In the genomic region with DNA sequence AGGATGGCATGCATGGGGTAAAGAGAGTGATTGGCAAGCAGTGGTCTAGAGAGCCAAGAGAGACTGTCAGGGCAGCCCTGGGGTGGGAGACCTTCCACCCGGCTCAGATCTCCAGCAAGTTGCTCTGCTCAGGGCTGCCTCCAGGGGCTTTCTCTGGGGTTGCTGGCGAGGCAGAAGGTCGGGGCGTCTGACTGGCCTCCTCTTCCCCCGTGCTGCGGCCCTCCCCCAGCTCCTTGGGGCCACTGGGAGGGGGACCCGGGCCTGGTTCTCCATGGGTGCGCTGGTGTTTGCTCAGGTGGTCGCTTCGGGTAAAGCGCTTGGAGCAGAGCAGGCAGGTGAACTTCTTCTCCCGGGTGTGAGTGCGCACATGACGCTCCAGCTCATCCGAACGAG, we compare ENCODE assay signal across 21 cellular contexts. TPM values are rescaled to one million over a fixed set of nuclear protein-coding genes. Genes with fewer than 3 reads are reported as not detected.
DNase-seq lines count a peak whose midpoint lies in the region; ATAC-seq and TF ChIP-seq lines count a peak whose summit lies in the region.
"Had no signal": no experiment of that assay in that cellular context is flagged by ENCODE, and none has a peak within 500 bp of the region (broad histone marks: within the 10 kb centered on the region; RNA-seq: fewer than 3 reads in every experiment).

No MANE protein-coding gene starts in this region.

- no peaks in the 10 kb centered on the region for H3K27me3 ChIP-seq in right atrium auricular region
- H3K27me3 ChIP-seq in tibial artery: peaks cover 0 to 17% of the 10 kb centered on the region in 2 donors
- H3K27me3 ChIP-seq: ovary had no signal

- H3K4me3 ChIP-seq in choroid plexus epithelial cell (ENCODE audit: low read depth, low read length) (no peak overlapping the region), right atrium auricular region (no peak overlapping the region), tibial artery (no peak overlapping the region)
- H3K4me3 ChIP-seq: hepatocyte, ovary, transverse colon had no signal

- no peak for ATAC-seq in HG03139 (IDR thresholded peaks at IDR 0.05; ENCODE audit: unreplicated experiment)
- ATAC-seq: left lobe of liver had no signal

- H3K4me3 Mint-ChIP-seq in nephron progenitor cell: no peak overlapping the region
- H3K4me3 Mint-ChIP-seq: activated naive CD8-positive, alpha-beta T cell treated with anti-CD3 and anti-CD28 coated beads, Interleukin-2, amount 10 ng/mL, durations not matched to agents 7 days and 5 days; B cell had no signal

- H3K9me3 Mint-ChIP-seq in nephron progenitor cell: no peaks in the 10 kb centered on the region
- H3K9me3 Mint-ChIP-seq: activated naive CD8-positive, alpha-beta T cell treated with anti-CD3 and anti-CD28 coated beads, Interleukin-2, amount 10 ng/mL, durations not matched to agents 7 days and 5 days had no signal

- intact Hi-C loops in tibial artery (cut with DNase I; ENCODE audit: low total_unique reads): no loop called here

- peaks cover 9% of the 10 kb centered on the region for H3K27me3 Mint-ChIP-seq in nephron progenitor cell (ENCODE audit: low read depth, poor library complexity)

- H3K4me1 ChIP-seq in right atrium auricular region: peaks cover 0 to 18% of the 10 kb centered on the region in 2 donors
- H3K4me1 ChIP-seq in tibial artery: peaks cover 0 to 23% (median 9%) of the 10 kb centered on the region in 4 donors

- H3K36me3 ChIP-seq in right atrium auricular region (no peaks in the 10 kb centered on the region), tibial artery (no peaks in the 10 kb centered on the region)
- H3K36me3 ChIP-seq: ovary, transverse colon had no signal

- TF ChIP-seq CTCF in GM12873 (IDR thresholded peaks at IDR 0.05; ENCODE audit: insufficient read depth, low read depth, low read length, missing control alignments) (peak; percentile 25), choroid plexus epithelial cell (conservative IDR thresholded peaks at IDR 0.05; ENCODE audit: low read depth, low read length) (peak; percentile 8), nephron progenitor cell (IDR thresholded peaks at IDR 0.05) (peak; percentile 21), GM20000 (IDR thresholded peaks at IDR 0.05; ENCODE audit: extremely low read depth, missing control alignments) (no peak), right atrium auricular region (IDR thresholded peaks at IDR 0.05) (no peak), tibial artery (IDR thresholded peaks at IDR 0.05) (no peak)

- H3K36me3 Mint-ChIP-seq in nephron progenitor cell (ENCODE audit: low read depth): no peaks in the 10 kb centered on the region
- H3K36me3 Mint-ChIP-seq: activated naive CD8-positive, alpha-beta T cell treated with anti-CD3 and anti-CD28 coated beads, Interleukin-2, amount 10 ng/mL, durations not matched to agents 7 days and 5 days had no signal

- no peaks in the 10 kb centered on the region for H3K9me3 ChIP-seq in right atrium auricular region
- H3K9me3 ChIP-seq in tibial artery: no peaks in the 10 kb centered on the region
- H3K9me3 ChIP-seq: ovary, transverse colon had no signal

- DNase-seq in Kasumi-1 (lab: John Stamatoyannopoulos, UW): peak; percentile 16 to 41
- no peak for DNase-seq in choroid plexus epithelial cell (ENCODE audit: low read depth)
- DNase-seq in nephron progenitor cell: peak; percentile 33
- DNase-seq in GM20000 (ENCODE audit: low spot score): no peak
- no peak for DNase-seq in right atrium auricular region (ENCODE audit: low spot score)
- no peak for DNase-seq in tibial artery
- DNase-seq: activated naive CD8-positive, alpha-beta T cell treated with anti-CD3 and anti-CD28 coated beads, Interleukin-2, amount 10 ng/mL, durations not matched to agents 7 days and 5 days; activated T-cell treated with anti-CD3 and anti-CD28 coated beads, Interleukin-2, amount 50 U/mL, for 48 hours; effector memory CD4-positive, alpha-beta T cell; NCI-H1436 treated with DMSO at 0.1 percent for 48 hours; ovary; T-helper 9 cell; transverse colon had no signal

- H3K27ac Mint-ChIP-seq in nephron progenitor cell: no peak overlapping the region
- H3K27ac Mint-ChIP-seq: B cell had no signal

- H3K27ac ChIP-seq in right atrium auricular region (no peak overlapping the region), tibial artery (no peak overlapping the region)
- H3K27ac ChIP-seq: hepatocyte, ovary, transverse colon had no signal

- H3K4me1 Mint-ChIP-seq in nephron progenitor cell: peaks cover 54% of the 10 kb centered on the region

RNA-seq across cellular contexts. Expression of a gene that starts 6.6 kb away (rescaled TPM):
- 10 to 100 TPM; 30.4 to 30.8 TPM for total RNA-seq in right atrium auricular region

RNA-seq across cellular contexts. Expression of a gene that starts 8.1 kb away (rescaled TPM):
- not detected for total RNA-seq in right atrium auricular region
- total RNA-seq: activated naive CD8-positive, alpha-beta T cell treated with anti-CD3 and anti-CD28 coated beads, Interleukin-2, amount 10 ng/mL, durations not matched to agents 7 days and 5 days; B cell; cardiac septum; left lobe of liver; mononuclear cell; ovary; SK-MEL-5; transverse colon had no signal

RNA-seq across cellular contexts. Expression of a gene that starts 28.5 kb away (rescaled TPM):
- total RNA-seq in right atrium auricular region: 10 to 100 TPM; 26.9 to 28.3 TPM

RNA-seq across cellular contexts. Expression of a gene that starts 32.7 kb away (rescaled TPM):
- total RNA-seq in right atrium auricular region: 100 to 1,000 TPM; 416 to 549 TPM

RNA-seq across cellular contexts. Expression of a gene that starts 51.9 kb away (rescaled TPM):
- total RNA-seq in right atrium auricular region: 10 to 100 TPM; 21.2 to 36.6 TPM

Comparison
In these comparisons a context has a peak if more than half of its experiments do, and no peak if none do; other contexts are left out.
1. CTCF ChIP-seq: peak in GM12873 (single experiment), choroid plexus epithelial cell (single experiment) and nephron progenitor cell (single experiment); none in GM20000 (single experiment), right atrium auricular region (0 of 2) and tibial artery (0 of 2).
2. DNase-seq: peak in Kasumi-1 (2 of 2) and nephron progenitor cell (single experiment); none in choroid plexus epithelial cell (single experiment), GM20000 (single experiment), right atrium auricular region (single experiment) and tibial artery (0 of 2).